Comparison of ENCODE assay signal across 1 cellular context in genomic region chr11:18575361-18575760, GRCh38.
A peak's percentile ranks its signal among the peaks of the same experiment; 100 is the strongest.
TF ChIP-seq lines count a peak whose summit lies in the region.

No MANE protein-coding gene starts in this region.

TF ChIP-seq in K562, 482 proteins besides CTCF, POLR2A, EP300 and RAD21:
- TF ChIP-seq ZNF76 (CRISPR knock-in tag; IDR thresholded peaks at IDR 0.05; ENCODE audit: borderline replicate concordance) (no peak), MEIS2 (IDR thresholded peaks at IDR 0.05; ENCODE audit: partially characterized antibody) (peak; percentile 78), ETV1 (tag; conservative IDR thresholded peaks at IDR 0.05; ENCODE audit: low read depth) (peak; percentile 57; the same call in 1 of the 2 replicates), FOXA3 (CRISPR knock-in tag; conservative IDR thresholded peaks at IDR 0.05 in 1 of 2, IDR thresholded peaks at IDR 0.05 in 1 of 2) (peak in 1 of 2 experiments; percentile 70; a peak in 1 of 4 replicates)
